8 cellular contexts compared by ENCODE assay signal in genomic region chr14:20855652-20856291, GRCh38. TPM values are rescaled to one million over a fixed set of nuclear protein-coding genes. Genes with fewer than 3 reads are reported as not detected.
DNase-seq lines count a peak whose midpoint lies in the region; ATAC-seq and TF ChIP-seq lines count a peak whose summit lies in the region.

No MANE protein-coding gene starts in this region.

- CTCF ChIA-PET in CD8-positive, alpha-beta T cell (lab: Charles Lee): interaction anchor here (0.6 to 2.1 kb wide), 16 partner anchors 8 to 528 kb away, joined by 3 to 18 read pairs (median 4); no protein-coding TSS in a partner anchor

- H3K4me1 ChIP-seq in CD8-positive, alpha-beta T cell (ENCODE audit: insufficient read depth, low read length): no peaks in the 10 kb centered on the region
- H3K4me1 ChIP-seq in neuronal stem cell (ENCODE audit: control insufficient read depth in 2 of 2, insufficient read depth in 1 of 2, low read depth in 1 of 2, low read length in 2 of 2): peaks cover 0 to 2% of the 10 kb centered on the region in 2 donors

- TF ChIP-seq CTCF in CD8-positive, alpha-beta T cell (IDR thresholded peaks at IDR 0.05): peak; percentile 50

- no peak overlapping the region for H3K4me3 ChIP-seq in CD8-positive, alpha-beta T cell (ENCODE audit: low read depth, low read length)
- H3K4me3 ChIP-seq in neuronal stem cell (ENCODE audit: low read length in 2 of 2): no peak overlapping the region

- H3K4me1 Mint-ChIP-seq in CD8-positive, alpha-beta T cell (ENCODE audit: low read depth): peaks cover 5% of the 10 kb centered on the region

- H4K8ac ChIP-seq in neuronal stem cell (ENCODE audit: low read depth, low read length): no peak overlapping the region

- no peaks in the 10 kb centered on the region for H3K27me3 ChIP-seq in CD8-positive, alpha-beta T cell (ENCODE audit: insufficient read depth, low read length)
- H3K27me3 ChIP-seq in neuronal stem cell (ENCODE audit: control insufficient read depth in 3 of 3, insufficient read depth in 3 of 3, low read depth in 1 of 3, low read length in 3 of 3): peaks cover 0 to 3% (median 2%) of the 10 kb centered on the region in 3 experiments

- no peak overlapping the region for H2AK5ac ChIP-seq in neuronal stem cell (ENCODE audit: low read depth, low read length)

- intact Hi-C loops in CD8-positive, alpha-beta T cell (cut with DNase I, micrococcal nuclease): loop anchor here (1.0 to 10.0 kb wide), 4 partner anchors 158 to 531 kb away; partner anchors contain the start of gene TMEM253 (in 2 of the 2)

- no peak overlapping the region for H3K27ac ChIP-seq in CD8-positive, alpha-beta T cell (ENCODE audit: low read depth, low read length)
- H3K27ac ChIP-seq in neuronal stem cell (replicated peaks; ENCODE audit: low read length): no peak overlapping the region

- H3K4me2 ChIP-seq in neuronal stem cell (ENCODE audit: insufficient read depth, low read length, poor library complexity, severe bottlenecking): no peak overlapping the region

- H3K4ac ChIP-seq in neuronal stem cell (ENCODE audit: low read length): no peak overlapping the region

- no peak overlapping the region for H2BK5ac ChIP-seq in neuronal stem cell (ENCODE audit: low read length)

- POLR2A ChIA-PET in CD8-positive, alpha-beta T cell (lab: Charles Lee): no interaction called here

- no peak overlapping the region for H3K23ac ChIP-seq in neuronal stem cell (ENCODE audit: low read depth, low read length, poor library complexity)

- no peak overlapping the region for H2BK15ac ChIP-seq in neuronal stem cell (ENCODE audit: low read length)

- no peaks in the 10 kb centered on the region for H3K79me1 ChIP-seq in neuronal stem cell (ENCODE audit: low read depth, low read length)

- no peak overlapping the region for H3K14ac ChIP-seq in neuronal stem cell (ENCODE audit: low read length)

- no peak overlapping the region for H2BK120ac ChIP-seq in neuronal stem cell (ENCODE audit: low read depth, low read length)

- peak overlapping the region; percentile 40 for H2AFZ ChIP-seq in neuronal stem cell (ENCODE audit: low read length)

- no peaks in the 10 kb centered on the region for H3K9me3 ChIP-seq in CD8-positive, alpha-beta T cell (ENCODE audit: low read length)
- H3K9me3 ChIP-seq in neuronal stem cell (replicated peaks in 1 of 2; ENCODE audit: control insufficient read depth in 2 of 2, insufficient read depth in 1 of 2, low read depth in 1 of 2, low read length in 2 of 2): no peaks in the 10 kb centered on the region

- H3K9me3 Mint-ChIP-seq in CD8-positive, alpha-beta T cell: no peaks in the 10 kb centered on the region

- no peak overlapping the region for H2BK12ac ChIP-seq in neuronal stem cell (ENCODE audit: low read length)

- H3K9ac ChIP-seq in neuronal stem cell (ENCODE audit: low read depth, low read length, poor library complexity): no peak overlapping the region

- no peaks in the 10 kb centered on the region for H3K36me3 ChIP-seq in CD8-positive, alpha-beta T cell (ENCODE audit: insufficient read depth, low read length)
- H3K36me3 ChIP-seq in neuronal stem cell (replicated peaks in 1 of 2; ENCODE audit: control insufficient read depth in 2 of 2, insufficient read depth in 2 of 2, low read length in 2 of 2): no peaks in the 10 kb centered on the region

- H3K27ac Mint-ChIP-seq in CD8-positive, alpha-beta T cell: no peak overlapping the region

- peak; percentile 79 for ATAC-seq in CD8-positive, alpha-beta T cell
- peak; percentile 79 for ATAC-seq in GM19035 (IDR thresholded peaks at IDR 0.05; ENCODE audit: unreplicated experiment)
- peak; percentile 93 for ATAC-seq in HG03175 (IDR thresholded peaks at IDR 0.05; ENCODE audit: unreplicated experiment)

- no peak overlapping the region for H3K18ac ChIP-seq in neuronal stem cell (ENCODE audit: low read length)

- DNase-seq in CD8-positive, alpha-beta T cell: peak in 4 of 7 experiments; percentile 13 to 32 (median 22)
- DNase-seq in NCI-H748 treated with DMSO at 0.1 percent for 48 hours (lab: John Stamatoyannopoulos, UW) (peak; percentile 3), activated T-cell treated with anti-CD3 and anti-CD28 coated beads for 4 hours (peak; percentile 5), fibroblast of the conjunctiva (ENCODE audit: low read depth) (peak; percentile 41), neuronal stem cell (ENCODE audit: low spot score) (peak; percentile 43), NCI-H2029 (lab: John Stamatoyannopoulos, UW) (no peak)

- no peaks in the 10 kb centered on the region for H3K36me3 Mint-ChIP-seq in CD8-positive, alpha-beta T cell

- peaks cover 22% of the 10 kb centered on the region for H3K27me3 Mint-ChIP-seq in CD8-positive, alpha-beta T cell (ENCODE audit: low read depth)

- no peak overlapping the region for H4K91ac ChIP-seq in neuronal stem cell (ENCODE audit: low read depth, low read length, poor library complexity)

- WGBS in neuronal stem cell (ENCODE audit: extremely low coverage in 2 of 2, insufficient read length in 2 of 2, insufficient replicate concordance in 1 of 2), 2 donors: no CpG with 5 or more reads among the region's 8 CpGs

- no peak overlapping the region for H3K4me3 Mint-ChIP-seq in CD8-positive, alpha-beta T cell

RNA-seq across cellular contexts. Expression of gene RNASE3, which starts 35.4 kb away (rescaled TPM):
- total RNA-seq in CD8-positive, alpha-beta T cell: not detected
- not detected for polyA plus RNA-seq in neuronal stem cell (2013, experiment 1 of 2)
- polyA plus RNA-seq in neuronal stem cell (2013, experiment 2 of 2): not detected

RNA-seq across cellular contexts. Expression of gene RNASE1, which starts 53.1 kb away (rescaled TPM):
- not detected for total RNA-seq in CD8-positive, alpha-beta T cell
- 0.78 TPM for polyA plus RNA-seq in neuronal stem cell (2013, experiment 1 of 2)
- 1.0 TPM for polyA plus RNA-seq in neuronal stem cell (2013, experiment 2 of 2)
